21 cellular contexts compared by ENCODE assay signal in the genomic region with DNA sequence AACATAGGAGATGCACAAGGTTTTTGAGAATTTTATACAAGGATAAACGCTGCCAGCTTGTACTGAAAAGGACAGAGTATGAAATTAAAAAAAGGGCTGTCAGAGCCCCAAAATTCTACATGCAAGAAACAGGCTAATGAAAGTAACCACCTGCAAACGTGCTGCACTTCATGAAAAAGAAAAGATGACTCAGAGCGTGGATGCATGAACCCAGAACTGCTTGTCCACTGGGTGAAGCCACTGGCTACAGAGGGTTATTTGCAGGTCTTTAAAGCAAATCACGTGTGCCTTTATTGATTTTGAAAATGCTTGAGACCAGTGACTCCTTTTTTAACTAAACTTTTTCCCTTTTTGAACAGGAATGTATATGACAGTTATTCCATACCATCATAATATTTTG. TPM values are rescaled to one million over a fixed set of nuclear protein-coding genes. Genes with fewer than 3 reads are reported as not detected.
"Had no signal": no experiment of that assay in that cellular context is flagged by ENCODE, and none has a peak within 500 bp of the region (broad histone marks: within the 10 kb centered on the region; RNA-seq: fewer than 3 reads in every experiment).

No MANE protein-coding gene starts in this region.

- H3K27me3 ChIP-seq: esophagus muscularis mucosa, foreskin keratinocyte, gastroesophageal sphincter, hepatocyte had no signal

- H3K9me3 ChIP-seq: esophagus muscularis mucosa, gastroesophageal sphincter, heart left ventricle, left lung, lower lobe of right lung, mucosa of descending colon had no signal

- H3K27ac ChIP-seq: coronary artery, dorsolateral prefrontal cortex, esophagus muscularis mucosa, foreskin keratinocyte, gastroesophageal sphincter, heart left ventricle, hepatocyte, left lung, lower lobe of right lung had no signal

- H3K4me1 ChIP-seq: esophagus muscularis mucosa, foreskin keratinocyte, gastroesophageal sphincter, heart left ventricle, left lung, lower lobe of right lung had no signal

- H3K4me3 ChIP-seq: coronary artery, dorsolateral prefrontal cortex, esophagus muscularis mucosa, gastroesophageal sphincter, heart left ventricle, hepatocyte, left lung, lower lobe of right lung, mucosa of descending colon had no signal

- DNase-seq: dermis blood vessel endothelial cell; dorsolateral prefrontal cortex; effector CD4-positive, alpha-beta T cell; effector memory CD4-positive, alpha-beta T cell; foreskin keratinocyte; heart left ventricle; hypothalamus; left cardiac atrium; left lung; left ventricle myocardium superior; lower lobe of right lung; mesenchymal stem cell; mucosa of descending colon; naive B cell; naive thymus-derived CD8-positive, alpha-beta T cell had no signal

- H3K36me3 ChIP-seq: esophagus muscularis mucosa, gastroesophageal sphincter, heart left ventricle, left lung, lower lobe of right lung had no signal

- ATAC-seq: foreskin keratinocyte; gastroesophageal sphincter; heart left ventricle; left cardiac atrium; left lung; left ventricle myocardium superior; lower lobe of right lung; mucosa of descending colon; naive thymus-derived CD8-positive, alpha-beta T cell had no signal

RNA-seq across cellular contexts. Expression of a gene that starts 25.3 kb away (rescaled TPM):
- polyA plus RNA-seq: endothelial cell of umbilical vein; foreskin keratinocyte; hepatocyte; keratinocyte; naive thymus-derived CD8-positive, alpha-beta T cell had no signal
